ENCODE assay signal across 13 cellular contexts in the genomic region with DNA sequence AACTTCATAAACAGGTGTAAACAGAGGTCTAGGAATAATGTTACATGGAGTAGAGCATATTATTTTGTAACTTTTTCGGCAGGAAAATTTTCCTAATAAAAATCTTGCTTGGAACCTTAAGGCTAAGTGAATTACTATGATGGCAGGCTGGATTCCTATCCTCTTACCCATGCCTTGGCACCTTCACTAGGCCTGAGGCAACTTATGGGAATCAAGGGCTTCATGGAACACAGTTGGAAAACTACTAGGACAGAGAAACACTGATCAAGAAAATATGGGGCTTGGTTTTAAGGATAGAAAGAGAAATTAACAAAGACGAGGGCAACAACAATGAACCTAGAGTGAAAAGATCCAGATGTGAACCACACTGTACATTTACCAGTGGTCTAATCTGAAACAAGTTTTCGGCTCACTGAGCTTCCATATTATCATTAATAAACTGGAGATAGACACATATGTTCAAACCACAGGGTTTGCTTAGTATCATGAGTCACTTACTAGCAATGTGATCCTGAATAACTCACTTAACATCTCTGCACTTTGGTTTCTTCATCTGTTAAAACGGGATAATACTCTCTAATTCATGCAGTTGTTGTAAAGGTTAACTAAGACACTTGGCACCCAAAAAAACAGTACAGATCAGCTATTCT.
DNase-seq lines count a peak whose midpoint lies in the region; ATAC-seq and TF ChIP-seq lines count a peak whose summit lies in the region.
"Had no signal": no experiment of that assay in that cellular context is flagged by ENCODE, and none has a peak within 500 bp of the region (broad histone marks: within the 10 kb centered on the region; RNA-seq: fewer than 3 reads in every experiment).

No MANE protein-coding gene starts in this region.

- H3K27ac ChIP-seq in brain microvascular endothelial cell, result no peak overlapping the region
- H3K27ac ChIP-seq: body of pancreas had no signal

- H3K36me3 Mint-ChIP-seq in Calu3 (ENCODE audit: insufficient read depth, unreplicated experiment), result no peaks in the 10 kb centered on the region

- H3K27me3 ChIP-seq in brain microvascular endothelial cell (replicated peaks) (no peaks in the 10 kb centered on the region), kidney epithelial cell (ENCODE audit: control insufficient read depth, insufficient read depth, low read length) (no peaks in the 10 kb centered on the region)
- H3K27me3 ChIP-seq: body of pancreas had no signal

- CTCF ChIA-PET in Calu3 (lab: Charles Lee), result interaction anchor here (0.8 kb wide), 1 partner anchor 13 kb away, joined by 3 read pairs; no protein-coding TSS in a partner anchor

- no peak overlapping the region for H3K4me3 Mint-ChIP-seq in Calu3 (ENCODE audit: low read depth, unreplicated experiment)
- H3K4me3 Mint-ChIP-seq: activated B cell treated with CpG ODN at 0.5 μM for 24 hours; activated T-cell treated with anti-CD3 and anti-CD28 coated beads, Interleukin-2, amount 50 U/mL, for 4 hours; CD8-positive, alpha-beta memory T cell had no signal

- TF ChIP-seq CTCF in AG09309 (IDR thresholded peaks at IDR 0.05; ENCODE audit: control insufficient read depth, insufficient read depth, low read depth, low read length, missing control alignments) (no peak), brain microvascular endothelial cell (IDR thresholded peaks at IDR 0.05; ENCODE audit: low read depth, low read length, missing control alignments) (no peak), kidney epithelial cell (IDR thresholded peaks at IDR 0.05; ENCODE audit: insufficient read depth, low read length, poor library complexity, severe bottlenecking) (no peak), Calu3 (IDR thresholded peaks at IDR 0.05; ENCODE audit: unreplicated experiment) (no peak)

- intact Hi-C loops in Calu3 (cut with micrococcal nuclease; ENCODE audit: unreplicated experiment), result loop anchor here (2.0 kb wide), 1 partner anchor 132 kb away; no protein-coding TSS in a partner anchor

- ATAC-seq in HG03442 (IDR thresholded peaks at IDR 0.05; ENCODE audit: unreplicated experiment), result no peak
- no peak for ATAC-seq in HG03469 (IDR thresholded peaks at IDR 0.05; ENCODE audit: unreplicated experiment)
- ATAC-seq: activated T-cell treated with anti-CD3 and anti-CD28 coated beads, Interleukin-2, amount 50 U/mL, for 4 hours; body of pancreas had no signal

- no peaks in the 10 kb centered on the region for H3K9me3 Mint-ChIP-seq in Calu3 (ENCODE audit: low read depth, unreplicated experiment)
- H3K9me3 Mint-ChIP-seq: activated B cell treated with CpG ODN at 0.5 μM for 24 hours; activated T-cell treated with anti-CD3 and anti-CD28 coated beads, Interleukin-2, amount 50 U/mL, for 4 hours had no signal

- H3K36me3 ChIP-seq in brain microvascular endothelial cell (replicated peaks) (no peaks in the 10 kb centered on the region), kidney epithelial cell (ENCODE audit: control insufficient read depth, insufficient read depth, low read length) (no peaks in the 10 kb centered on the region)

- BruUV-seq in Calu3 (replicated peaks; lab: Mats Ljungman, UMichigan), result no TSS peak

- no peak overlapping the region for H3K27ac Mint-ChIP-seq in Calu3 (ENCODE audit: unreplicated experiment)
- H3K27ac Mint-ChIP-seq: activated B cell treated with CpG ODN at 0.5 μM for 24 hours; CD8-positive, alpha-beta memory T cell had no signal

- no peaks in the 10 kb centered on the region for H3K27me3 Mint-ChIP-seq in Calu3 (ENCODE audit: unreplicated experiment)
- H3K27me3 Mint-ChIP-seq: activated B cell treated with CpG ODN at 0.5 μM for 24 hours; CD8-positive, alpha-beta memory T cell had no signal

- H3K4me1 Mint-ChIP-seq in Calu3 (ENCODE audit: low read depth, unreplicated experiment), result peaks cover 21% of the 10 kb centered on the region
- H3K4me1 Mint-ChIP-seq: activated B cell treated with CpG ODN at 0.5 μM for 24 hours; CD8-positive, alpha-beta memory T cell had no signal

- no peak overlapping the region for H3K4me3 ChIP-seq in AG09309 (ENCODE audit: control insufficient read depth, low read depth, low read length)
- H3K4me3 ChIP-seq in brain microvascular endothelial cell (ENCODE audit: low read depth, low read length), result no peak overlapping the region
- no peak overlapping the region for H3K4me3 ChIP-seq in kidney epithelial cell (ENCODE audit: low read depth, low read length)
- H3K4me3 ChIP-seq: body of pancreas had no signal

- DNase-seq in AG09309 (ENCODE audit: low read depth) (peak; percentile 67), HT1080 (ENCODE audit: low read depth) (peak; percentile 81), brain microvascular endothelial cell (peak; percentile 51), kidney epithelial cell (ENCODE audit: low read depth) (peak; percentile 60), amniotic stem cell (lab: John Stamatoyannopoulos, UW) (no peak), Calu3 (no peak)
- DNase-seq: activated B cell treated with CpG ODN at 0.5 μM for 24 hours; activated T-cell treated with anti-CD3 and anti-CD28 coated beads, Interleukin-2, amount 50 U/mL, for 4 hours; body of pancreas; CD8-positive, alpha-beta memory T cell; NCI-H446 had no signal

- in situ Hi-C loops in brain microvascular endothelial cell (cut with HindIII; ENCODE audit: low pct_ligation_motif_present, low sequenced_read_pairs), result no loop called here

Comparison
In these comparisons a context has a peak if more than half of its experiments do, and no peak if none do; other contexts are left out.
1. DNase-seq: peak in AG09309 (single experiment), HT1080 (single experiment), brain microvascular endothelial cell (single experiment) and kidney epithelial cell (single experiment); none in amniotic stem cell (single experiment) and Calu3 (single experiment).